In genomic region chr12:108802666-108803036, GRCh38 we compare ENCODE assay signal across 9 cellular contexts. TPM values are rescaled to one million over a fixed set of nuclear protein-coding genes. Genes with fewer than 3 reads are reported as not detected.
DNase-seq lines count a peak whose midpoint lies in the region; ATAC-seq and TF ChIP-seq lines count a peak whose summit lies in the region.
"Had no signal": no experiment of that assay in that cellular context is flagged by ENCODE, and none has a peak within 500 bp of the region (broad histone marks: within the 10 kb centered on the region; RNA-seq: fewer than 3 reads in every experiment).

No MANE protein-coding gene starts in this region.

- TF ChIP-seq CTCF in HFF-Myc (IDR thresholded peaks at IDR 0.05; ENCODE audit: low read depth, low read length, missing control alignments) (no peak), cardiac fibroblast (IDR thresholded peaks at IDR 0.05; ENCODE audit: low read depth, low read length) (no peak), lung (IDR thresholded peaks at IDR 0.05; ENCODE audit: control extremely low read depth, extremely low read depth) (no peak)

- peaks cover 0 to 1% of the 10 kb centered on the region in 2 donors for H3K4me1 ChIP-seq in lung (ENCODE audit: control insufficient read depth in 2 of 2, insufficient read depth in 2 of 2, low read length in 2 of 2)

- no peak overlapping the region for H3K4me3 Mint-ChIP-seq in stimulated activated effector memory CD8-positive, alpha-beta T cell treated with anti-CD3 and anti-CD28 coated beads, Interleukin-12 subunit alpha, Interleukin-12 subunit beta, amount 100 ng/mL, for 72 hours

- H3K4me1 Mint-ChIP-seq in stimulated activated effector memory CD8-positive, alpha-beta T cell treated with anti-CD3 and anti-CD28 coated beads, Interleukin-12 subunit alpha, Interleukin-12 subunit beta, amount 100 ng/mL, for 72 hours, result no peaks in the 10 kb centered on the region

- peak overlapping the region; percentile 79 to 87 for H3K27ac ChIP-seq in lung (ENCODE audit: low read depth in 1 of 2, low read length in 1 of 2)
- no peak overlapping the region for H3K27ac ChIP-seq in substantia nigra (ENCODE audit: low read depth, low read length, poor library complexity, severe bottlenecking)

- 57 to 76% methylated on average over 4 of the region's 4 CpGs for WGBS in lung, 2 donors

- DNase-seq in HFF-Myc (ENCODE audit: extremely low read depth, low read depth) (no peak), cardiac fibroblast (ENCODE audit: low read depth in 2 of 2) (peak; percentile 31 to 52), lung (ENCODE audit: low spot score) (no peak), substantia nigra (lab: John Stamatoyannopoulos, UW) (no peak), NK-92 (lab: John Stamatoyannopoulos, UW; ENCODE audit: unreplicated experiment) (no peak)
- no peak for DNase-seq in stimulated activated effector memory CD8-positive, alpha-beta T cell treated with anti-CD3 and anti-CD28 coated beads, Interleukin-12 subunit alpha, Interleukin-12 subunit beta, amount 100 ng/mL, for 72 hours (ENCODE audit: low spot score in 2 of 2)
- DNase-seq: activated gamma-delta T cell had no signal

- H3K9me3 ChIP-seq in lung (ENCODE audit: control insufficient read depth in 2 of 2, insufficient read depth in 1 of 2, low read length in 1 of 2), result peaks cover 0 to 2% of the 10 kb centered on the region in 2 donors

- H3K4me3 ChIP-seq in HFF-Myc (replicated peaks; ENCODE audit: low read depth, low read length), result peak overlapping the region; percentile 21
- H3K4me3 ChIP-seq in cardiac fibroblast (replicated peaks in 1 of 2; ENCODE audit: low read depth in 2 of 2, low read length in 2 of 2), result no peak overlapping the region
- H3K4me3 ChIP-seq in lung, result no peak overlapping the region

- no peaks in the 10 kb centered on the region for H3K9me3 Mint-ChIP-seq in stimulated activated effector memory CD8-positive, alpha-beta T cell treated with anti-CD3 and anti-CD28 coated beads, Interleukin-12 subunit alpha, Interleukin-12 subunit beta, amount 100 ng/mL, for 72 hours

- peaks cover 100% of the 10 kb centered on the region for H3K36me3 Mint-ChIP-seq in stimulated activated effector memory CD8-positive, alpha-beta T cell treated with anti-CD3 and anti-CD28 coated beads, Interleukin-12 subunit alpha, Interleukin-12 subunit beta, amount 100 ng/mL, for 72 hours

- H3K27me3 ChIP-seq in lung (ENCODE audit: control insufficient read depth, insufficient read depth), result no peaks in the 10 kb centered on the region

- H3K36me3 ChIP-seq in lung (ENCODE audit: control insufficient read depth in 2 of 2, insufficient read depth in 2 of 2, low read length in 2 of 2), result peaks cover 14 to 64% of the 10 kb centered on the region in 2 donors

- H3K27ac Mint-ChIP-seq in stimulated activated effector memory CD8-positive, alpha-beta T cell treated with anti-CD3 and anti-CD28 coated beads, Interleukin-12 subunit alpha, Interleukin-12 subunit beta, amount 100 ng/mL, for 72 hours, result peak overlapping the region; percentile 52

- ATAC-seq in lung (ENCODE audit: insufficient read depth, low FRiP score) (no peak), HG03045 (IDR thresholded peaks at IDR 0.05; ENCODE audit: unreplicated experiment) (no peak)
- ATAC-seq in stimulated activated effector memory CD8-positive, alpha-beta T cell treated with anti-CD3 and anti-CD28 coated beads, Interleukin-12 subunit alpha, Interleukin-12 subunit beta, amount 100 ng/mL, for 72 hours, result no peak
- no peak for ATAC-seq in activated CD4-positive, CD25-positive, alpha-beta regulatory T cell treated with anti-CD3 and anti-CD28 coated beads, Interleukin-2, amount 50 U/mL, for 24 hours

RNA-seq across cellular contexts. Expression of gene SSH1, which starts 54.7 kb away (rescaled TPM):
- 10 to 100 TPM; 29.0 to 39.5 TPM for total RNA-seq in lung
- polyA plus RNA-seq in lung, result 10 to 100 TPM in 1 of 2 donors, 1 to 10 TPM in 1; 7.2 to 13.4 TPM

Comparison
In these comparisons a context has a peak if more than half of its experiments do, and no peak if none do; other contexts are left out.
1. DNase-seq: peak in cardiac fibroblast (2 of 2); none in HFF-Myc (single experiment), lung (single experiment), stimulated activated effector memory CD8-positive, alpha-beta T cell treated with anti-CD3 and anti-CD28 coated beads, Interleukin-12 subunit alpha, Interleukin-12 subunit beta, amount 100 ng/mL, for 72 hours (0 of 2), substantia nigra (0 of 49) and NK-92 (single experiment).